In genomic region chr1:156052862-156053769, GRCh38 we compare ENCODE assay signal across 8 cellular contexts. TPM values are rescaled to one million over a fixed set of nuclear protein-coding genes. Genes with fewer than 3 reads are reported as not detected.
DNase-seq lines count a peak whose midpoint lies in the region; ATAC-seq and TF ChIP-seq lines count a peak whose summit lies in the region.

No MANE protein-coding gene starts in this region.

- H3K27me3 ChIP-seq in iPS DF 6.9 (ENCODE audit: control insufficient read depth, insufficient read depth, low read length), result no peaks in the 10 kb centered on the region
- H3K27me3 ChIP-seq in gastrocnemius medialis, result no peaks in the 10 kb centered on the region

- TF ChIP-seq CTCF in astrocyte of the cerebellum (IDR thresholded peaks at IDR 0.05; ENCODE audit: low read depth, low read length, missing control alignments) (peak; percentile 29), gastrocnemius medialis (IDR thresholded peaks at IDR 0.05 in 4 of 5, conservative IDR thresholded peaks at IDR 0.05 in 1 of 5) (peak in 1 of 5 experiments; percentile 11)

- H3K9me3 ChIP-seq in iPS DF 6.9 (ENCODE audit: control insufficient read depth, insufficient read depth, low read length) (no peaks in the 10 kb centered on the region), gastrocnemius medialis (no peaks in the 10 kb centered on the region)

- in situ Hi-C loops in astrocyte of the cerebellum (cut with HindIII; ENCODE audit: low sequenced_read_pairs) (no loop called here), gastrocnemius medialis (cut with MboI; ENCODE audit: low sequenced_read_pairs in 4 of 4) (loop anchor here in 1 of 4 donors (25.0 kb wide), 1 partner anchor 684 kb away; the partner anchor contains the start of genes ISG20L2, METTL25B and MRPL24)

- H3K27ac ChIP-seq in iPS DF 6.9 (ENCODE audit: low read length), result no peak overlapping the region
- H3K27ac ChIP-seq in gastrocnemius medialis, result peak overlapping the region; percentile 92 to 99 (median 98)

- H3K4me3 ChIP-seq in astrocyte of the cerebellum (ENCODE audit: low read depth, low read length) (peak overlapping the region; percentile 98), iPS DF 6.9 (ENCODE audit: low read length) (peak overlapping the region; percentile 79; the same call in 1 of the 2 replicates), gastrocnemius medialis (peak overlapping the region; percentile 91 to 95 (median 92))

- peak in 1 of 2 donors; percentile 19 for ATAC-seq in gastrocnemius medialis
- ATAC-seq in GM18907 (IDR thresholded peaks at IDR 0.05; ENCODE audit: unreplicated experiment), result no peak

- WGBS in iPS DF 6.9 (ENCODE audit: insufficient coverage, insufficient read length), result no CpG with 5 or more reads among the region's 63 CpGs

- H3K4me1 ChIP-seq in iPS DF 6.9 (ENCODE audit: control insufficient read depth, insufficient read depth, low read length) (peaks cover 3% of the 10 kb centered on the region; the same call in 1 of the 2 replicates), gastrocnemius medialis (peaks cover 17 to 26% of the 10 kb centered on the region in 2 donors)

- DNase-seq in NK-92 treated with Interleukin-12 subunit alpha and Interleukin-12 subunit beta, amount 100 ng/mL, for 24 hours (lab: John Stamatoyannopoulos, UW), result peak; percentile 41
- no peak for DNase-seq in NK-92 (lab: John Stamatoyannopoulos, UW; ENCODE audit: unreplicated experiment)
- DNase-seq in NCI-H1105 (lab: John Stamatoyannopoulos, UW), result peak; percentile 41
- peak; percentile 67 for DNase-seq in T-helper 9 cell
- DNase-seq in astrocyte of the cerebellum (ENCODE audit: low read depth), result peak; percentile 31
- no peak for DNase-seq in iPS DF 6.9 (ENCODE audit: low read depth, low spot score)
- DNase-seq in gastrocnemius medialis, result peak in 1 of 2 donors; percentile 31

- H3K36me3 ChIP-seq in iPS DF 6.9 (ENCODE audit: control insufficient read depth, insufficient read depth, low read length) (peaks cover 4% of the 10 kb centered on the region), gastrocnemius medialis (peaks cover 0 to 23% of the 10 kb centered on the region in 2 donors)

- peak; percentile 62 to 64 for TF ChIP-seq POLR2A in gastrocnemius medialis (IDR thresholded peaks at IDR 0.05)

- intact Hi-C loops in gastrocnemius medialis (cut with DNase I; ENCODE audit: low total_unique reads), result loop anchor here (10.0 kb wide), 1 partner anchor 672 kb away; the partner anchor contains the start of genes ISG20L2 and METTL25B

RNA-seq across cellular contexts. Expression of gene UBQLN4, which starts 0.5 kb away (rescaled TPM):
- 10 to 100 TPM; 42.3 to 60.1 (median 46.0) TPM for total RNA-seq in gastrocnemius medialis

RNA-seq across cellular contexts. Expression of gene LAMTOR2, which starts 1.5 kb away (rescaled TPM):
- 10 to 100 TPM; 51.5 to 82.7 (median 72.6) TPM for total RNA-seq in gastrocnemius medialis

RNA-seq across cellular contexts. Expression of gene RAB25, which starts 7.8 kb away (rescaled TPM):
- total RNA-seq in gastrocnemius medialis, result 1 to 10 TPM in 1 of 4 donors, not detected in 3; 1.2 TPM

RNA-seq across cellular contexts. Expression of gene MEX3A, which starts 29.1 kb away (rescaled TPM):
- total RNA-seq in gastrocnemius medialis, result not detected

RNA-seq across cellular contexts. Expression of gene SSR2, which starts 32.4 kb away (rescaled TPM):
- total RNA-seq in gastrocnemius medialis, result 100 to 1,000 TPM in 2 of 4 donors, 10 to 100 TPM in 2; 70.6 to 118 (median 108) TPM

Comparison
In these comparisons a context has a peak if more than half of its experiments do, and no peak if none do; other contexts are left out.
1. DNase-seq: peak in NK-92 treated with Interleukin-12 subunit alpha and Interleukin-12 subunit beta, amount 100 ng/mL, for 24 hours (single experiment), NCI-H1105 (single experiment), T-helper 9 cell (single experiment) and astrocyte of the cerebellum (single experiment); none in NK-92 (single experiment) and iPS DF 6.9 (single experiment).
2. Peak in every context shown above with its lines, with median percentiles within 50 percentile points of each other: H3K4me3 ChIP-seq.